Comparison of ENCODE assay signal across 19 cellular contexts in genomic region chr16:30756781-30757100, GRCh38. TPM values are rescaled to one million over a fixed set of nuclear protein-coding genes. Genes with fewer than 3 reads are reported as not detected.
A peak's percentile ranks its signal among the peaks of the same experiment; 100 is the strongest.
DNase-seq lines count a peak whose midpoint lies in the region; ATAC-seq, FAIRE-seq and TF ChIP-seq lines count a peak whose summit lies in the region.
"Had no signal": no experiment of that assay in that cellular context is flagged by ENCODE, and none has a peak within 500 bp of the region (broad histone marks: within the 10 kb centered on the region; RNA-seq: fewer than 3 reads in every experiment).

No MANE protein-coding gene starts in this region.

- H3K36me3 Mint-ChIP-seq in natural killer cell treated with Interleukin-12 subunit alpha and Interleukin-12 subunit beta and Interleukin-15 and Interleukin-18, amount 100 ng/mL, for 72 hours: no peaks in the 10 kb centered on the region
- no peaks in the 10 kb centered on the region for H3K36me3 Mint-ChIP-seq in natural killer cell

- no peak overlapping the region for H3K27ac Mint-ChIP-seq in natural killer cell treated with Interleukin-12 subunit alpha and Interleukin-12 subunit beta and Interleukin-15 and Interleukin-18, amount 100 ng/mL, for 72 hours
- no peak overlapping the region for H3K27ac Mint-ChIP-seq in natural killer cell
- H3K27ac Mint-ChIP-seq: CD8-positive, alpha-beta T cell; HFFc6 had no signal

- TF ChIP-seq RAD21 in GM12878 (IDR thresholded peaks at IDR 0.05; ENCODE audit: insufficient read depth, low read depth, low read length): no peak

- no peak for TF ChIP-seq EP300 in GM12878 (IDR thresholded peaks at IDR 0.05; ENCODE audit: borderline replicate concordance in 1 of 2, control insufficient read depth in 1 of 2, low read depth in 2 of 2, low read length in 2 of 2)
- no peak for TF ChIP-seq EP300 in esophagus muscularis mucosa (IDR thresholded peaks at IDR 0.05)

- H3K4me1 Mint-ChIP-seq in natural killer cell treated with Interleukin-12 subunit alpha and Interleukin-12 subunit beta and Interleukin-15 and Interleukin-18, amount 100 ng/mL, for 72 hours (ENCODE audit: low read depth in 2 of 2): peaks cover 11 to 13% of the 10 kb centered on the region in 2 donors
- H3K4me1 Mint-ChIP-seq in natural killer cell: peaks cover 10 to 24% of the 10 kb centered on the region in 2 donors

- H3K27me3 ChIP-seq in GM12878 (replicated peaks in 1 of 2; ENCODE audit: control insufficient read depth in 2 of 2, insufficient read depth in 2 of 2, low read length in 1 of 2) (no peaks in the 10 kb centered on the region), left lung (no peaks in the 10 kb centered on the region), esophagus muscularis mucosa (no peaks in the 10 kb centered on the region)

- POLR2A ChIA-PET in GM12878 (lab: Charles Lee): no interaction called here

- no peaks in the 10 kb centered on the region for H3K27me3 Mint-ChIP-seq in natural killer cell treated with Interleukin-12 subunit alpha and Interleukin-12 subunit beta and Interleukin-15 and Interleukin-18, amount 100 ng/mL, for 72 hours
- H3K27me3 Mint-ChIP-seq in natural killer cell (ENCODE audit: low read depth in 2 of 2): no peaks in the 10 kb centered on the region

- no peak for TF ChIP-seq CTCF in natural killer cell (IDR thresholded peaks at IDR 0.05)
- no peak for TF ChIP-seq CTCF in GM12878 (IDR thresholded peaks at IDR 0.05 in 2 of 3, conservative IDR thresholded peaks at IDR 0.05 in 1 of 3; ENCODE audit: control insufficient read depth in 2 of 3, extremely low read depth in 1 of 3, insufficient read depth in 1 of 3, low read depth in 3 of 3, low read length in 3 of 3)
- TF ChIP-seq CTCF in left lung (IDR thresholded peaks at IDR 0.05): no peak
- TF ChIP-seq CTCF in esophagus muscularis mucosa (IDR thresholded peaks at IDR 0.05): no peak

- no peak overlapping the region for H2AFZ ChIP-seq in GM12878 (ENCODE audit: control insufficient read depth, low read depth, low read length)

- SMC1A ChIA-PET in GM12878 (lab: Charles Lee; ENCODE audit: uncharacterized antibody, unreplicated experiment): no interaction called here

- H3K27ac ChIP-seq in GM12878 (ENCODE audit: control insufficient read depth, insufficient read depth) (no peak overlapping the region), left lung (no peak overlapping the region), esophagus muscularis mucosa (replicated peaks in 1 of 4) (no peak overlapping the region)

- no peak overlapping the region for H3K9ac ChIP-seq in GM12878 (ENCODE audit: control insufficient read depth, insufficient read depth, low read length)

- peak; percentile 16 for DNase-seq in natural killer cell treated with Interleukin-12 subunit alpha and Interleukin-12 subunit beta and Interleukin-15 and Interleukin-18, amount 100 ng/mL, for 72 hours (ENCODE audit: low spot score)
- DNase-seq in natural killer cell (no peak), GM12878 (ENCODE audit: low read depth, low spot score) (no peak), left lung (peak; percentile 16 to 41), esophagus muscularis mucosa (ENCODE audit: extremely low spot score) (no peak), cortex of kidney (lab: John Stamatoyannopoulos, UW) (no peak)
- DNase-seq in central memory CD4-positive, alpha-beta T cell: no peak
- DNase-seq: CD8-positive, alpha-beta T cell; COR-L47; DMS153; DMS79 treated with DMSO at 0.1 percent for 48 hours; EL; HCEC 1CT; HFFc6; IMR-90 had no signal

- H3K4me1 ChIP-seq in GM12878 (ENCODE audit: control insufficient read depth, insufficient read depth, low read length): peaks cover 4% of the 10 kb centered on the region; the same call in 1 of the 2 replicates
- H3K4me1 ChIP-seq in left lung: peaks cover 7 to 34% of the 10 kb centered on the region in 2 donors
- H3K4me1 ChIP-seq in esophagus muscularis mucosa: peaks cover 9 to 15% (median 10%) of the 10 kb centered on the region in 4 donors

- in situ Hi-C loops in GM12878 (cut with MboI): loop anchor here (25.0 kb wide), 1 partner anchor 1131 kb away; no protein-coding TSS in a partner anchor

- no peaks in the 10 kb centered on the region for H3K79me2 ChIP-seq in GM12878 (ENCODE audit: control insufficient read depth, insufficient read depth, low read length)

- no TSS peak for BruUV-seq in GM12878 (replicated peaks; lab: Mats Ljungman, UMichigan)

- WGBS in GM12878 (ENCODE audit: insufficient coverage, insufficient replicate concordance, low lambda C conversion rate, missing lambda C conversion rate): 95% methylated on average over 13 of the region's 13 CpGs
- WGBS in esophagus muscularis mucosa: 94% methylated on average over 11 of the region's 13 CpGs

- H4K20me1 ChIP-seq in GM12878 (ENCODE audit: control insufficient read depth, insufficient read depth): no peaks in the 10 kb centered on the region

- CTCF ChIA-PET in GM12878 (lab: Yijun Ruan, JAX): no interaction called here

- no peaks in the 10 kb centered on the region for H3K9me3 Mint-ChIP-seq in natural killer cell treated with Interleukin-12 subunit alpha and Interleukin-12 subunit beta and Interleukin-15 and Interleukin-18, amount 100 ng/mL, for 72 hours
- H3K9me3 Mint-ChIP-seq in natural killer cell: no peaks in the 10 kb centered on the region
- H3K9me3 Mint-ChIP-seq: CD14-positive monocyte; CD8-positive, alpha-beta T cell; HFFc6 had no signal

- H3K36me3 ChIP-seq in GM12878 (ENCODE audit: control insufficient read depth in 2 of 2, insufficient read depth in 2 of 2, low read length in 1 of 2) (peaks cover 11 to 14% of the 10 kb centered on the region in 2 experiments; a peak in 3 of 4 replicates), left lung (peaks cover 0 to 78% of the 10 kb centered on the region in 2 donors), esophagus muscularis mucosa (peaks cover 4 to 66% (median 56%) of the 10 kb centered on the region in 4 donors)

- H3K9me3 ChIP-seq in GM12878 (replicated peaks; ENCODE audit: control insufficient read depth, insufficient read depth, low read length) (no peaks in the 10 kb centered on the region), left lung (no peaks in the 10 kb centered on the region), esophagus muscularis mucosa (no peaks in the 10 kb centered on the region)

- H3K4me2 ChIP-seq in GM12878 (ENCODE audit: control insufficient read depth, insufficient read depth): no peak overlapping the region

- RAD21 ChIA-PET in GM12878 (lab: Charles Lee; ENCODE audit: unreplicated experiment): no interaction called here

- H3K4me3 ChIP-seq in GM12878 (no peak overlapping the region), left lung (no peak overlapping the region), esophagus muscularis mucosa (no peak overlapping the region)

- no peak for ATAC-seq in natural killer cell treated with Interleukin-12 subunit alpha and Interleukin-12 subunit beta and Interleukin-15 and Interleukin-18, amount 100 ng/mL, for 72 hours
- no peak for ATAC-seq in natural killer cell
- ATAC-seq in GM12878: no peak
- no peak for ATAC-seq in left lung
- ATAC-seq: CD8-positive, alpha-beta T cell had no signal

- no peak for FAIRE-seq in GM12878 (lab: Jason Lieb, UNC)
- FAIRE-seq: D721Med, G401.6, GM19239 had no signal

- intact Hi-C loops in natural killer cell (cut with micrococcal nuclease) (no loop called here), GM12878 (cut with micrococcal nuclease; ENCODE audit: unreplicated experiment) (no loop called here), left lung (cut with DNase I) (no loop called here), esophagus muscularis mucosa (cut with DNase I) (no loop called here)

- TF ChIP-seq POLR2A in GM12878 (IDR thresholded peaks at IDR 0.05; ENCODE audit: low read depth, low read length): 0 out of 2 replicates have a peak, but pooled peaks have one; percentile 29
- no peak for TF ChIP-seq POLR2A in esophagus muscularis mucosa (IDR thresholded peaks at IDR 0.05; ENCODE audit: low read depth)

- H3K4me3 Mint-ChIP-seq in natural killer cell treated with Interleukin-12 subunit alpha and Interleukin-12 subunit beta and Interleukin-15 and Interleukin-18, amount 100 ng/mL, for 72 hours: no peak overlapping the region
- no peak overlapping the region for H3K4me3 Mint-ChIP-seq in natural killer cell
- H3K4me3 Mint-ChIP-seq: CD14-positive monocyte; CD8-positive, alpha-beta T cell; HFFc6 had no signal

RNA-seq across cellular contexts. Expression of gene CFAP119, which starts 5.1 kb away (rescaled TPM):
- total RNA-seq in natural killer cell treated with Interleukin-12 subunit alpha and Interleukin-12 subunit beta and Interleukin-15 and Interleukin-18, amount 100 ng/mL, for 72 hours: 10 to 100 TPM in 1 of 2 donors, 1 to 10 TPM in 1; 3.4 to 17.0 TPM
- 1 to 10 TPM; 3.4 to 5.1 (median 4.9) TPM for total RNA-seq in natural killer cell
- total RNA-seq in GM12878 (2013; cell fraction: nucleolus; rRNA removed): 3.5 and 5.5 TPM in 2 replicates
- 4.3 and 6.2 TPM in 2 replicates for total RNA-seq in GM12878 (2014; rRNA removed)
- 2.2 and 4.2 TPM in 2 replicates for total RNA-seq in GM12878 (2014; rRNA removed; fragmentation: Illumina TruSeq; extraction: Trizol)
- total RNA-seq in GM12878 (2021): 5.8 and 7.3 TPM in 2 replicates
- 3.2 TPM for polyA plus RNA-seq in GM12878 (2011; ENCODE audit: low read depth)
- polyA plus RNA-seq in GM12878 (2011; rRNA removed): 3.4 and 3.6 TPM in 2 replicates
- 4.8 and 7.6 TPM in 2 replicates for polyA plus RNA-seq in GM12878 (2011; cell fraction: cytosol; rRNA removed)
- polyA plus RNA-seq in GM12878 (2011; cell fraction: nucleus; rRNA removed): 29.5 and 32.9 TPM in 2 replicates
- 3.7 and 5.4 TPM in 2 replicates for polyA plus RNA-seq in GM12878 (2012)
- 0.52 and 4.2 TPM in 2 replicates for polyA plus RNA-seq in GM12878 (2014; fragmentation: Illumina TruSeq; extraction: Trizol)
- polyA plus RNA-seq in GM12878 (2014; fragmentation: Nextera tagmentation; extraction: Ambion mirVana): 1 to 10 TPM; 3.2 to 3.9 TPM
- polyA plus RNA-seq in GM12878 (2014; rRNA removed): 9.4 and 12.9 TPM in 2 replicates
- 1 to 10 TPM; 6.7 to 8.7 TPM for polyA plus RNA-seq in GM12878 (2016; fragmentation: Nextera tagmentation; extraction: Ambion mirVana)
- polyA minus RNA-seq in GM12878 (2011; rRNA and poly(A)+ RNA removed): 1.1 and 1.6 TPM in 2 replicates
- polyA minus RNA-seq in GM12878 (2011; cell fraction: cytosol; rRNA and poly(A)+ RNA removed): 1.5 and 3.6 TPM in 2 replicates
- 3.9 and 5.3 TPM in 2 replicates for polyA minus RNA-seq in GM12878 (2011; cell fraction: nucleus; rRNA and poly(A)+ RNA removed)
- 10 to 100 TPM in 1 of 2 donors, 1 to 10 TPM in 1; 6.6 to 10.9 TPM for total RNA-seq in left lung
- 1 to 10 TPM in 2 of 4 donors, under 1 TPM in 2; 0.42 to 2.9 (median 1.4) TPM for total RNA-seq in esophagus muscularis mucosa

RNA-seq across cellular contexts. Expression of gene RNF40, which starts 5.4 kb away (rescaled TPM):
- total RNA-seq in natural killer cell treated with Interleukin-12 subunit alpha and Interleukin-12 subunit beta and Interleukin-15 and Interleukin-18, amount 100 ng/mL, for 72 hours: 100 to 1,000 TPM; 120 to 161 TPM
- 100 to 1,000 TPM; 153 to 167 (median 161) TPM for total RNA-seq in natural killer cell
- 82.9 and 87.4 TPM in 2 replicates for total RNA-seq in GM12878 (2013; cell fraction: nucleolus; rRNA removed)
- total RNA-seq in GM12878 (2014; rRNA removed): 59.0 and 61.7 TPM in 2 replicates
- total RNA-seq in GM12878 (2014; rRNA removed; fragmentation: Illumina TruSeq; extraction: Trizol): 32.7 and 40.7 TPM in 2 replicates
- 76.8 and 84.7 TPM in 2 replicates for total RNA-seq in GM12878 (2021)
- polyA plus RNA-seq in GM12878 (2011; ENCODE audit: low read depth): 21.7 TPM
- polyA plus RNA-seq in GM12878 (2011; rRNA removed): 38.0 and 64.5 TPM in 2 replicates
- polyA plus RNA-seq in GM12878 (2011; cell fraction: cytosol; rRNA removed): 46.3 and 55.2 TPM in 2 replicates
- polyA plus RNA-seq in GM12878 (2011; cell fraction: nucleus; rRNA removed): 89.1 and 96.4 TPM in 2 replicates
- polyA plus RNA-seq in GM12878 (2012): 38.1 and 38.2 TPM in 2 replicates
- 55.1 and 57.7 TPM in 2 replicates for polyA plus RNA-seq in GM12878 (2014; fragmentation: Illumina TruSeq; extraction: Trizol)
- 1 to 10 TPM; 3.7 to 8.0 TPM for polyA plus RNA-seq in GM12878 (2014; fragmentation: Nextera tagmentation; extraction: Ambion mirVana)
- 43.2 and 55.6 TPM in 2 replicates for polyA plus RNA-seq in GM12878 (2014; rRNA removed)
- 10 to 100 TPM; 93.2 to 97.6 TPM for polyA plus RNA-seq in GM12878 (2016; fragmentation: Nextera tagmentation; extraction: Ambion mirVana)
- 61.7 and 73.7 TPM in 2 replicates for polyA minus RNA-seq in GM12878 (2011; rRNA and poly(A)+ RNA removed)
- polyA minus RNA-seq in GM12878 (2011; cell fraction: cytosol; rRNA and poly(A)+ RNA removed): 24.1 and 31.3 TPM in 2 replicates
- 30.2 and 46.3 TPM in 2 replicates for polyA minus RNA-seq in GM12878 (2011; cell fraction: nucleus; rRNA and poly(A)+ RNA removed)
- total RNA-seq in left lung: 10 to 100 TPM; 93.4 to 98.7 TPM
- total RNA-seq in esophagus muscularis mucosa: 10 to 100 TPM; 61.9 to 86.9 (median 67.0) TPM

RNA-seq across cellular contexts. Expression of gene PHKG2, which starts 8.5 kb away (rescaled TPM):
- 10 to 100 TPM; 50.2 to 63.8 TPM for total RNA-seq in natural killer cell treated with Interleukin-12 subunit alpha and Interleukin-12 subunit beta and Interleukin-15 and Interleukin-18, amount 100 ng/mL, for 72 hours
- total RNA-seq in natural killer cell: 10 to 100 TPM; 50.5 to 86.1 (median 64.8) TPM
- total RNA-seq in GM12878 (2013; cell fraction: nucleolus; rRNA removed): 38.4 and 43.6 TPM in 2 replicates
- 41.8 and 43.9 TPM in 2 replicates for total RNA-seq in GM12878 (2014; rRNA removed)
- total RNA-seq in GM12878 (2014; rRNA removed; fragmentation: Illumina TruSeq; extraction: Trizol): 18.3 and 19.7 TPM in 2 replicates
- 35.8 and 38.0 TPM in 2 replicates for total RNA-seq in GM12878 (2021)
- 16.3 TPM for polyA plus RNA-seq in GM12878 (2011; ENCODE audit: low read depth)
- 26.6 and 36.1 TPM in 2 replicates for polyA plus RNA-seq in GM12878 (2011; rRNA removed)
- polyA plus RNA-seq in GM12878 (2011; cell fraction: cytosol; rRNA removed): 42.5 and 54.9 TPM in 2 replicates
- 131 and 156 TPM in 2 replicates for polyA plus RNA-seq in GM12878 (2011; cell fraction: nucleus; rRNA removed)
- 26.0 and 30.1 TPM in 2 replicates for polyA plus RNA-seq in GM12878 (2012)
- polyA plus RNA-seq in GM12878 (2014; fragmentation: Illumina TruSeq; extraction: Trizol): 26.0 and 36.4 TPM in 2 replicates
- 1 to 10 TPM; 5.2 to 8.8 TPM for polyA plus RNA-seq in GM12878 (2014; fragmentation: Nextera tagmentation; extraction: Ambion mirVana)
- 47.4 and 54.2 TPM in 2 replicates for polyA plus RNA-seq in GM12878 (2014; rRNA removed)
- polyA plus RNA-seq in GM12878 (2016; fragmentation: Nextera tagmentation; extraction: Ambion mirVana): 10 to 100 TPM; 47.3 to 50.1 TPM
- 25.9 and 39.8 TPM in 2 replicates for polyA minus RNA-seq in GM12878 (2011; rRNA and poly(A)+ RNA removed)
- 12.4 and 13.7 TPM in 2 replicates for polyA minus RNA-seq in GM12878 (2011; cell fraction: cytosol; rRNA and poly(A)+ RNA removed)
- polyA minus RNA-seq in GM12878 (2011; cell fraction: nucleus; rRNA and poly(A)+ RNA removed): 22.2 and 47.6 TPM in 2 replicates
- 10 to 100 TPM; 28.8 to 31.2 TPM for total RNA-seq in left lung
- 10 to 100 TPM; 22.4 to 25.8 (median 23.5) TPM for total RNA-seq in esophagus muscularis mucosa

RNA-seq across cellular contexts. Expression of gene ZNF629, which starts 30.3 kb away (rescaled TPM):
- total RNA-seq in natural killer cell treated with Interleukin-12 subunit alpha and Interleukin-12 subunit beta and Interleukin-15 and Interleukin-18, amount 100 ng/mL, for 72 hours: 1 to 10 TPM in 1 of 2 donors, under 1 TPM in 1; 0.98 to 3.8 TPM
- total RNA-seq in natural killer cell: 1 to 10 TPM in 2 of 3 donors, under 1 TPM in 1; 0.96 to 1.9 (median 1.8) TPM
- total RNA-seq in GM12878 (2013; cell fraction: nucleolus; rRNA removed): 3.1 and 3.5 TPM in 2 replicates
- total RNA-seq in GM12878 (2014; rRNA removed): 0.51 and 0.54 TPM in 2 replicates
- 0.28 and 0.45 TPM in 2 replicates for total RNA-seq in GM12878 (2014; rRNA removed; fragmentation: Illumina TruSeq; extraction: Trizol)
- 0.69 and 0.77 TPM in 2 replicates for total RNA-seq in GM12878 (2021)
- polyA plus RNA-seq in GM12878 (2011; ENCODE audit: low read depth): 1.2 TPM
- 0.06 and 0.12 TPM in 2 replicates for polyA plus RNA-seq in GM12878 (2011; rRNA removed)
- polyA plus RNA-seq in GM12878 (2011; cell fraction: cytosol; rRNA removed): 0.12 and 0.13 TPM in 2 replicates
- polyA plus RNA-seq in GM12878 (2011; cell fraction: nucleus; rRNA removed): 0.43 and 0.50 TPM in 2 replicates
- polyA plus RNA-seq in GM12878 (2012): 2.2 and 2.5 TPM in 2 replicates
- polyA plus RNA-seq in GM12878 (2014; fragmentation: Illumina TruSeq; extraction: Trizol): 0.48 and 0.59 TPM in 2 replicates
- polyA plus RNA-seq in GM12878 (2014; fragmentation: Nextera tagmentation; extraction: Ambion mirVana): under 1 TPM; 0.02 to 0.07 TPM
- polyA plus RNA-seq in GM12878 (2014; rRNA removed): 0.35 and 0.38 TPM in 2 replicates
- polyA plus RNA-seq in GM12878 (2016; fragmentation: Nextera tagmentation; extraction: Ambion mirVana): under 1 TPM; 0.32 to 0.62 TPM
- polyA minus RNA-seq in GM12878 (2011; rRNA and poly(A)+ RNA removed): 0.15 TPM in 2 replicates
- 0.21 TPM in 1 of 2 replicates, not detected in the other for polyA minus RNA-seq in GM12878 (2011; cell fraction: cytosol; rRNA and poly(A)+ RNA removed)
- polyA minus RNA-seq in GM12878 (2011; cell fraction: nucleus; rRNA and poly(A)+ RNA removed): 0.29 and 0.36 TPM in 2 replicates
- 10 to 100 TPM; 12.3 to 13.1 TPM for total RNA-seq in left lung
- total RNA-seq in esophagus muscularis mucosa: 10 to 100 TPM; 10.4 to 17.1 (median 15.4) TPM

RNA-seq across cellular contexts. Expression of gene SRCAP, which starts 57.8 kb away (rescaled TPM):
- 100 to 1,000 TPM in 1 of 2 donors, 10 to 100 TPM in 1; 90.8 to 121 TPM for total RNA-seq in natural killer cell treated with Interleukin-12 subunit alpha and Interleukin-12 subunit beta and Interleukin-15 and Interleukin-18, amount 100 ng/mL, for 72 hours
- total RNA-seq in natural killer cell: 10 to 100 TPM; 78.8 to 99.0 (median 89.3) TPM
- 32.7 and 35.5 TPM in 2 replicates for total RNA-seq in GM12878 (2013; cell fraction: nucleolus; rRNA removed)
- total RNA-seq in GM12878 (2014; rRNA removed): 12.0 and 12.8 TPM in 2 replicates
- 3.3 and 4.0 TPM in 2 replicates for total RNA-seq in GM12878 (2014; rRNA removed; fragmentation: Illumina TruSeq; extraction: Trizol)
- total RNA-seq in GM12878 (2021): 48.1 and 58.4 TPM in 2 replicates
- polyA plus RNA-seq in GM12878 (2011; ENCODE audit: low read depth): 6.8 TPM
- 1.7 and 2.6 TPM in 2 replicates for polyA plus RNA-seq in GM12878 (2011; rRNA removed)
- 2.0 and 2.9 TPM in 2 replicates for polyA plus RNA-seq in GM12878 (2011; cell fraction: cytosol; rRNA removed)
- 20.1 and 27.5 TPM in 2 replicates for polyA plus RNA-seq in GM12878 (2011; cell fraction: nucleus; rRNA removed)
- 12.1 and 17.7 TPM in 2 replicates for polyA plus RNA-seq in GM12878 (2012)
- polyA plus RNA-seq in GM12878 (2014; fragmentation: Illumina TruSeq; extraction: Trizol): 7.1 and 11.2 TPM in 2 replicates
- under 1 TPM; 0.24 to 0.31 TPM for polyA plus RNA-seq in GM12878 (2014; fragmentation: Nextera tagmentation; extraction: Ambion mirVana)
- polyA plus RNA-seq in GM12878 (2014; rRNA removed): 12.5 and 22.3 TPM in 2 replicates
- 10 to 100 TPM; 35.7 to 45.8 TPM for polyA plus RNA-seq in GM12878 (2016; fragmentation: Nextera tagmentation; extraction: Ambion mirVana)
- polyA minus RNA-seq in GM12878 (2011; rRNA and poly(A)+ RNA removed): 10.6 TPM in 2 replicates
- 14.4 and 16.1 TPM in 2 replicates for polyA minus RNA-seq in GM12878 (2011; cell fraction: cytosol; rRNA and poly(A)+ RNA removed)
- 12.8 and 23.9 TPM in 2 replicates for polyA minus RNA-seq in GM12878 (2011; cell fraction: nucleus; rRNA and poly(A)+ RNA removed)
- total RNA-seq in left lung: 10 to 100 TPM; 57.1 to 67.4 TPM
- total RNA-seq in esophagus muscularis mucosa: 10 to 100 TPM; 31.6 to 59.3 (median 41.0) TPM

Comparison
In these comparisons a context has a peak if more than half of its experiments do, and no peak if none do; other contexts are left out.
1. DNase-seq: peak in natural killer cell treated with Interleukin-12 subunit alpha and Interleukin-12 subunit beta and Interleukin-15 and Interleukin-18, amount 100 ng/mL, for 72 hours (single experiment) and left lung (2 of 2); none in natural killer cell (single experiment), GM12878 (single experiment), central memory CD4-positive, alpha-beta T cell (single experiment), esophagus muscularis mucosa (single experiment) and cortex of kidney (single experiment).